ENCODE assay signal across 18 cellular contexts in the genomic region with DNA sequence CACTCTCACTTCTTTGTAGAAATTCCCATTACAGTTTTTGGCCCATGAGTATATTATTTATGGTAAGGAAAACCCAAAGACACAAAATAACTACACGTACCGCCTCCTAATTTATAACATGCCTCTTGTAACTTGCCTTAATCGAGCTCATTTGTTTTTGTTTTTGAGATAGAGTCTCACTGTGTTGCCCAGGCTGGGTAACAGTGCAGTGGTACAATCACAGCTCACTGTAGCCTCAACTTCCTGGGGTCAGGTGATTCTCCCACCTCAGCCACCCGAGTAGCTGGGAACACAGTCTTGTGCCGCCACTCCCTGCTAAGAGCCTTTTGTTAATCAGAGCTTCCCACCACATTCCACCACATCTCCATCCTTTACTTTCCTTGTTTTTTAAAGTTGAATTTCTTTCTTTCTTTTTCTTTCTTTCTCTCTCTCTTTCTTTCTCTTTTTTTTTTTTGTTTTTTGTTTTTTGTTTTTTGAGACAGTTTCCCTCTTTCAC. TPM values are rescaled to one million over a fixed set of nuclear protein-coding genes. Genes with fewer than 3 reads are reported as not detected.
DNase-seq lines count a peak whose midpoint lies in the region; ATAC-seq and TF ChIP-seq lines count a peak whose summit lies in the region.
"Had no signal": no experiment of that assay in that cellular context is flagged by ENCODE, and none has a peak within 500 bp of the region (broad histone marks: within the 10 kb centered on the region; RNA-seq: fewer than 3 reads in every experiment).

No MANE protein-coding gene starts in this region.

- H3K4me1 Mint-ChIP-seq in GM23338 (peaks cover 14% of the 10 kb centered on the region), neural progenitor cell (peaks cover 10% of the 10 kb centered on the region)
- peaks cover 13% of the 10 kb centered on the region for H3K4me1 Mint-ChIP-seq in dendritic cell treated with granulocyte-macrophage colony-stimulating factor and Interleukin-4, amounts not matched to agents 40 ng/mL and 50 ng/mL, for 4 days (ENCODE audit: low read depth)
- H3K4me1 Mint-ChIP-seq: CD4-positive, alpha-beta memory T cell had no signal

- H3K9ac ChIP-seq in HUES64 (ENCODE audit: low read depth, low read length), result no peak overlapping the region
- H3K9ac ChIP-seq in neural progenitor cell, result no peak overlapping the region

- H3K4me1 ChIP-seq in GM23338 (ENCODE audit: insufficient read depth) (no peaks in the 10 kb centered on the region), HUES64 (ENCODE audit: insufficient read depth, low read length) (no peaks in the 10 kb centered on the region), neural progenitor cell (no peaks in the 10 kb centered on the region)
- H3K4me1 ChIP-seq: A549, BE2C had no signal

- H3K4me2 ChIP-seq in GM23338 (no peak overlapping the region), neural progenitor cell (no peak overlapping the region)
- H3K4me2 ChIP-seq: A549 had no signal

- H3K9me3 Mint-ChIP-seq in GM23338 (no peaks in the 10 kb centered on the region), neural progenitor cell (no peaks in the 10 kb centered on the region)
- H3K9me3 Mint-ChIP-seq in dendritic cell treated with granulocyte-macrophage colony-stimulating factor and Interleukin-4, amounts not matched to agents 40 ng/mL and 50 ng/mL, for 4 days, result no peaks in the 10 kb centered on the region
- H3K9me3 Mint-ChIP-seq: CD4-positive, alpha-beta memory T cell; IgD-negative memory B cell had no signal

- ATAC-seq in GM23338 (peak; percentile 79), HG03196 (IDR thresholded peaks at IDR 0.05; ENCODE audit: unreplicated experiment) (no peak)
- ATAC-seq: GM12878 had no signal

- DNase-seq in GM23338 (ENCODE audit: low spot score) (peak; percentile 61), neural progenitor cell (ENCODE audit: low spot score) (no peak), occipital lobe (lab: John Stamatoyannopoulos, UW) (no peak), NCI-H524 treated with DMSO at 0.1 percent for 48 hours (lab: John Stamatoyannopoulos, UW) (no peak)
- DNase-seq: BE2C; CD4-positive, alpha-beta memory T cell; DMS79; GOT3; HCEC 1CT had no signal

- no peaks in the 10 kb centered on the region for H4K20me1 ChIP-seq in GM23338 (replicated peaks; ENCODE audit: insufficient read depth)
- no peaks in the 10 kb centered on the region for H4K20me1 ChIP-seq in neural progenitor cell (ENCODE audit: low read depth)

- H3K27ac Mint-ChIP-seq in GM23338 (no peak overlapping the region; the same call in 1 of the 2 replicates), neural progenitor cell (peak overlapping the region; percentile 11)
- peak overlapping the region; percentile 8 for H3K27ac Mint-ChIP-seq in dendritic cell treated with granulocyte-macrophage colony-stimulating factor and Interleukin-4, amounts not matched to agents 40 ng/mL and 50 ng/mL, for 4 days
- H3K27ac Mint-ChIP-seq: CD4-positive, alpha-beta memory T cell; IgD-negative memory B cell had no signal

- H3K27ac ChIP-seq in GM23338 (ENCODE audit: low read depth) (no peak overlapping the region), HUES64 (ENCODE audit: low read depth, low read length) (peak overlapping the region; percentile 31; the same call in 1 of the 2 replicates), neural progenitor cell (no peak overlapping the region)
- H3K27ac ChIP-seq: A549, C4-2B had no signal

- H3K9me2 ChIP-seq in GM23338 (ENCODE audit: insufficient read depth), result no peaks in the 10 kb centered on the region

- H3K27me3 Mint-ChIP-seq in GM23338 (ENCODE audit: insufficient read depth, low read depth, poor library complexity), result peaks cover 5% of the 10 kb centered on the region
- H3K27me3 Mint-ChIP-seq in dendritic cell treated with granulocyte-macrophage colony-stimulating factor and Interleukin-4, amounts not matched to agents 40 ng/mL and 50 ng/mL, for 4 days, result no peaks in the 10 kb centered on the region
- no peaks in the 10 kb centered on the region for H3K27me3 Mint-ChIP-seq in neural progenitor cell (ENCODE audit: insufficient read depth, low read depth)

- WGBS in HUES64, result 79% methylated on average over 3 of the region's 5 CpGs

- H3K4me3 ChIP-seq in GM23338 (no peak overlapping the region), HUES64 (ENCODE audit: low read length) (no peak overlapping the region), neural progenitor cell (no peak overlapping the region)
- H3K4me3 ChIP-seq: A549, GM12878 had no signal

- H3K79me2 ChIP-seq in GM23338 (replicated peaks; ENCODE audit: insufficient read depth) (no peaks in the 10 kb centered on the region), neural progenitor cell (ENCODE audit: low read depth) (no peaks in the 10 kb centered on the region)

- no peak overlapping the region for H2AFZ ChIP-seq in GM23338
- no peak overlapping the region for H2AFZ ChIP-seq in neural progenitor cell (replicated peaks)

- H3F3A ChIP-seq in GM23338 (replicated peaks; ENCODE audit: low read depth), result no peaks in the 10 kb centered on the region
- H3F3A ChIP-seq in neural progenitor cell (ENCODE audit: low read depth), result no peaks in the 10 kb centered on the region

- H3K9me3 ChIP-seq in HUES64 (ENCODE audit: insufficient read depth, low read depth, low read length) (no peaks in the 10 kb centered on the region), neural progenitor cell (ENCODE audit: low read depth) (no peaks in the 10 kb centered on the region)
- H3K9me3 ChIP-seq: A549, BE2C had no signal

- no peaks in the 10 kb centered on the region for H3K27me3 ChIP-seq in GM23338 (ENCODE audit: insufficient read depth)
- no peaks in the 10 kb centered on the region for H3K27me3 ChIP-seq in HUES64 (ENCODE audit: insufficient read depth, low read length)
- no peaks in the 10 kb centered on the region for H3K27me3 ChIP-seq in neural progenitor cell
- H3K27me3 ChIP-seq: BE2C had no signal

- no peaks in the 10 kb centered on the region for H3K36me3 Mint-ChIP-seq in GM23338 (ENCODE audit: low read depth)
- no peaks in the 10 kb centered on the region for H3K36me3 Mint-ChIP-seq in dendritic cell treated with granulocyte-macrophage colony-stimulating factor and Interleukin-4, amounts not matched to agents 40 ng/mL and 50 ng/mL, for 4 days (ENCODE audit: low read depth)
- H3K36me3 Mint-ChIP-seq in neural progenitor cell, result no peaks in the 10 kb centered on the region
- H3K36me3 Mint-ChIP-seq: CD4-positive, alpha-beta memory T cell had no signal

- no peaks in the 10 kb centered on the region for H3K36me3 ChIP-seq in GM23338 (ENCODE audit: insufficient read depth)
- H3K36me3 ChIP-seq in HUES64 (ENCODE audit: insufficient read depth, low read length), result no peaks in the 10 kb centered on the region
- H3K36me3 ChIP-seq in neural progenitor cell, result no peaks in the 10 kb centered on the region
- H3K36me3 ChIP-seq: BE2C had no signal

- TF ChIP-seq CTCF in GM23338 (conservative IDR thresholded peaks at IDR 0.05; ENCODE audit: low read depth in 2 of 2) (no peak), neural progenitor cell (IDR thresholded peaks at IDR 0.05) (no peak)

- no peak overlapping the region for H3K4me3 Mint-ChIP-seq in GM23338
- no peak overlapping the region for H3K4me3 Mint-ChIP-seq in dendritic cell treated with granulocyte-macrophage colony-stimulating factor and Interleukin-4, amounts not matched to agents 40 ng/mL and 50 ng/mL, for 4 days
- H3K4me3 Mint-ChIP-seq in neural progenitor cell, result no peak overlapping the region
- H3K4me3 Mint-ChIP-seq: CD4-positive, alpha-beta memory T cell had no signal

- intact Hi-C loops in dendritic cell treated with granulocyte-macrophage colony-stimulating factor and Interleukin-4, amounts not matched to agents 40 ng/mL and 50 ng/mL, for 4 days (cut with micrococcal nuclease), result no loop called here

TF ChIP-seq in GM23338, 12 proteins besides CTCF, POLR2A, EP300 and RAD21:
- no peak for TF ChIP-seq POLR2AphosphoS5 (IDR thresholded peaks at IDR 0.05; ENCODE audit: low read depth)
- no peak for TF ChIP-seq NANOG (IDR thresholded peaks at IDR 0.05; ENCODE audit: borderline replicate concordance)
- no peak for TF ChIP-seq EZH2 (IDR thresholded peaks at IDR 0.05; ENCODE audit: low read depth, unreplicated experiment)
- TF ChIP-seq, protein P1, sequence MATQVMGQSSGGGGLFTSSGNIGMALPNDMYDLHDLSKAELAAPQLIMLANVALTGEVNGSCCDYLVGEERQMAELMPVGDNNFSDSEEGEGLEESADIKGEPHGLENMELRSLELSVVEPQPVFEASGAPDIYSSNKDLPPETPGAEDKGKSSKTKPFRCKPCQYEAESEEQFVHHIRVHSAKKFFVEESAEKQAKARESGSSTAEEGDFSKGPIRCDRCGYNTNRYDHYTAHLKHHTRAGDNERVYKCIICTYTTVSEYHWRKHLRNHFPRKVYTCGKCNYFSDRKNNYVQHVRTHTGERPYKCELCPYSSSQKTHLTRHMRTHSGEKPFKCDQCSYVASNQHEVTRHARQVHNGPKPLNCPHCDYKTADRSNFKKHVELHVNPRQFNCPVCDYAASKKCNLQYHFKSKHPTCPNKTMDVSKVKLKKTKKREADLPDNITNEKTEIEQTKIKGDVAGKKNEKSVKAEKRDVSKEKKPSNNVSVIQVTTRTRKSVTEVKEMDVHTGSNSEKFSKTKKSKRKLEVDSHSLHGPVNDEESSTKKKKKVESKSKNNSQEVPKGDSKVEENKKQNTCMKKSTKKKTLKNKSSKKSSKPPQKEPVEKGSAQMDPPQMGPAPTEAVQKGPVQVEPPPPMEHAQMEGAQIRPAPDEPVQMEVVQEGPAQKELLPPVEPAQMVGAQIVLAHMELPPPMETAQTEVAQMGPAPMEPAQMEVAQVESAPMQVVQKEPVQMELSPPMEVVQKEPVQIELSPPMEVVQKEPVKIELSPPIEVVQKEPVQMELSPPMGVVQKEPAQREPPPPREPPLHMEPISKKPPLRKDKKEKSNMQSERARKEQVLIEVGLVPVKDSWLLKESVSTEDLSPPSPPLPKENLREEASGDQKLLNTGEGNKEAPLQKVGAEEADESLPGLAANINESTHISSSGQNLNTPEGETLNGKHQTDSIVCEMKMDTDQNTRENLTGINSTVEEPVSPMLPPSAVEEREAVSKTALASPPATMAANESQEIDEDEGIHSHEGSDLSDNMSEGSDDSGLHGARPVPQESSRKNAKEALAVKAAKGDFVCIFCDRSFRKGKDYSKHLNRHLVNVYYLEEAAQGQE (IDR thresholded peaks at IDR 0.05; ENCODE audit: unreplicated experiment), result no peak

RNA-seq across cellular contexts. Expression of a gene that starts 15.5 kb away (rescaled TPM):
- total RNA-seq in GM23338 (2014; rRNA removed; shearing (Covaris generic)), result not detected in 2 replicates
- polyA plus RNA-seq in GM23338 (2016; fragmentation: Nextera tagmentation; extraction: Ambion mirVana), result not detected in 2 replicates
- polyA plus RNA-seq in HUES64 (2013, experiment 1 of 2), result not detected
- not detected for polyA plus RNA-seq in HUES64 (2013, experiment 2 of 2)
- total RNA-seq in neural progenitor cell (ENCODE audit: low replicate concordance) (not detected in 2 replicates), occipital lobe (not detected)
- total RNA-seq: CD4-positive, alpha-beta memory T cell; G401; GM12878 had no signal
- polyA plus RNA-seq: A549; AG04450; CD4-positive, alpha-beta memory T cell; IgD-negative memory B cell had no signal

RNA-seq across cellular contexts. Expression of a gene that starts 46.5 kb away (rescaled TPM):
- 404 and 423 TPM in 2 replicates for total RNA-seq in GM23338 (2014; rRNA removed; shearing (Covaris generic))
- polyA plus RNA-seq in GM23338 (2016; fragmentation: Nextera tagmentation; extraction: Ambion mirVana), result 138 and 150 TPM in 2 replicates
- polyA plus RNA-seq in HUES64 (2013, experiment 1 of 2), result 246 TPM
- 252 TPM for polyA plus RNA-seq in HUES64 (2013, experiment 2 of 2)
- total RNA-seq in neural progenitor cell (ENCODE audit: low replicate concordance), result 184 and 269 TPM in 2 replicates
- total RNA-seq in occipital lobe, result 42.9 TPM
